In genomic region chr7:99143853-99144672, GRCh38 we compare ENCODE assay signal across 8 cellular contexts. TPM values are rescaled to one million over a fixed set of nuclear protein-coding genes. Genes with fewer than 3 reads are reported as not detected.
A peak's percentile ranks its signal among the peaks of the same experiment; 100 is the strongest.
DNase-seq lines count a peak whose midpoint lies in the region; ATAC-seq, FAIRE-seq and TF ChIP-seq lines count a peak whose summit lies in the region.

TSS of gene SMURF1 (minus strand) at chr7:99144108. CDS start at chr7:99143780, 328 bp downstream.

- H3K56ac ChIP-seq in H1 (replicated peaks; ENCODE audit: insufficient read length, low read depth, low read length) (peak within 1 kb of the TSS; percentile 70), mesendoderm (ENCODE audit: low read length) (peak within 1 kb of the TSS; percentile 98)

- H2BK20ac ChIP-seq in H1 (ENCODE audit: low read length): no peak within 1 kb of the TSS

- H3K4me3 ChIP-seq in H1 (ENCODE audit: extremely low read depth in 1 of 4, insufficient read depth in 2 of 4, low read depth in 3 of 4, low read length in 4 of 4): peak within 1 kb of the TSS; percentile 67 to 85 (median 72)
- H3K4me3 ChIP-seq in mesendoderm (ENCODE audit: low read length): peak within 1 kb of the TSS; percentile 69

- TF ChIP-seq CTCF in H1 (IDR thresholded peaks at IDR 0.05; ENCODE audit: control extremely low read depth in 1 of 3, insufficient read depth in 1 of 3, low read depth in 1 of 3, low read length in 3 of 3): no peak

- H3K9ac ChIP-seq in H1 (replicated peaks in 1 of 4; ENCODE audit: extremely low read depth in 1 of 4, low read depth in 3 of 4, low read length in 3 of 4) (peak within 1 kb of the TSS; percentile 58 to 97 (median 74)), mesendoderm (ENCODE audit: low read length) (peak within 1 kb of the TSS; percentile 96)

- H3K18ac ChIP-seq in H1 (ENCODE audit: extremely low read depth, low read length) (peak within 1 kb of the TSS; percentile 88), mesendoderm (ENCODE audit: low read length) (peak within 1 kb of the TSS; percentile 100)

- no peak for FAIRE-seq in H1 (lab: Jason Lieb, UNC)

- H4K91ac ChIP-seq in H1 (replicated peaks; ENCODE audit: insufficient read length, low read length): peak within 1 kb of the TSS; percentile 44

- H2AK5ac ChIP-seq in H1 (ENCODE audit: low read depth, low read length): no peak within 1 kb of the TSS
- H2AK5ac ChIP-seq in mesendoderm (ENCODE audit: low read length): no peak within 1 kb of the TSS

- TF ChIP-seq RAD21 in H1 (IDR thresholded peaks at IDR 0.05 in 1 of 2, conservative IDR thresholded peaks at IDR 0.05 in 1 of 2; ENCODE audit: low read depth in 2 of 2, low read length in 2 of 2): no peak

- peaks cover 3 to 32% of the 10 kb centered on the region in 2 experiments; a peak in 3 of 4 replicates for H3K79me2 ChIP-seq in H1 (ENCODE audit: control insufficient read depth in 1 of 2, insufficient read depth in 2 of 2, low read length in 2 of 2)
- peaks cover 21% of the 10 kb centered on the region for H3K79me2 ChIP-seq in mesendoderm (ENCODE audit: control insufficient read depth, insufficient read depth, low read length)

- H3K23me2 ChIP-seq in H1 (ENCODE audit: low read depth, low read length): peaks cover 8% of the 10 kb centered on the region; the same call in 1 of the 2 replicates

- H3K4me1 ChIP-seq in H1 (replicated peaks in 1 of 4; ENCODE audit: control insufficient read depth in 3 of 4, insufficient read depth in 4 of 4, low read length in 3 of 4): peaks cover 0 to 7% (median 1%) of the 10 kb centered on the region in 4 experiments; a peak in 3 of 7 replicates
- H3K4me1 ChIP-seq in mesendoderm (ENCODE audit: control insufficient read depth, low read depth, low read length): peaks cover 2% of the 10 kb centered on the region

- POLR2A ChIA-PET in activated CD8-positive, alpha-beta memory T cell treated with anti-CD3 and anti-CD28 coated beads for 36 hours (lab: Charles Lee): no interaction called here
- POLR2A ChIA-PET in H1 (lab: Charles Lee; ENCODE audit: partially characterized antibody): interaction anchor here (0.6 to 1.6 kb wide), 11 partner anchors 12 to 230 kb away, joined by 3 to 6 read pairs (median 3); no protein-coding TSS in a partner anchor

- no peak within 1 kb of the TSS; the same call in 1 of the 2 replicates for H4K8ac ChIP-seq in H1 (ENCODE audit: extremely low read depth, insufficient read depth, low read length)
- H4K8ac ChIP-seq in mesendoderm (ENCODE audit: low read depth, low read length): no peak within 1 kb of the TSS

- H2BK5ac ChIP-seq in H1 (ENCODE audit: low read depth, low read length): peak within 1 kb of the TSS; percentile 83
- no peak within 1 kb of the TSS for H2BK5ac ChIP-seq in mesendoderm (ENCODE audit: low read length)

- no peaks in the 10 kb centered on the region for H3K27me3 ChIP-seq in H1 (replicated peaks in 1 of 4; ENCODE audit: control insufficient read depth in 3 of 4, extremely low read depth in 1 of 4, insufficient read depth in 3 of 4, low read length in 3 of 4)
- no peaks in the 10 kb centered on the region for H3K27me3 ChIP-seq in mesendoderm (ENCODE audit: insufficient read depth, low read length, poor library complexity)

- TF ChIP-seq POLR2A in H1 (IDR thresholded peaks at IDR 0.05; ENCODE audit: control extremely low read depth in 1 of 2, low read depth in 2 of 2, low read length in 2 of 2): peak in 1 of 2 experiments; percentile 4

- peak within 1 kb of the TSS; percentile 37; the same call in 1 of the 2 replicates for H2AFZ ChIP-seq in H1 (ENCODE audit: low read length)

- no peaks in the 10 kb centered on the region for H3K9me3 ChIP-seq in H1 (ENCODE audit: insufficient read depth in 2 of 2, low read depth in 1 of 2, low read length in 1 of 2)

- peaks cover 0 to 2% of the 10 kb centered on the region in 2 experiments for H4K20me1 ChIP-seq in H1 (replicated peaks in 1 of 2; ENCODE audit: control insufficient read depth in 1 of 2, insufficient read depth in 2 of 2, low read length in 2 of 2)

- H3K4ac ChIP-seq in H1 (replicated peaks; ENCODE audit: insufficient read length, low read depth, low read length): peak within 1 kb of the TSS; percentile 87
- peak within 1 kb of the TSS; percentile 99 for H3K4ac ChIP-seq in mesendoderm (ENCODE audit: low read depth, low read length)

- CTCF ChIA-PET in activated CD8-positive, alpha-beta memory T cell treated with anti-CD3 and anti-CD28 coated beads for 36 hours (lab: Charles Lee): no interaction called here
- CTCF ChIA-PET in H1 (lab: Charles Lee; ENCODE audit: partially characterized antibody): interaction anchor here (0.7 to 1.6 kb wide), 8 partner anchors 16 to 266 kb away, joined by 3 to 4 read pairs (median 3); partner anchors contain the start of gene TRRAP

- H2BK15ac ChIP-seq in H1 (ENCODE audit: low read length) (no peak within 1 kb of the TSS), mesendoderm (replicated peaks; ENCODE audit: low read depth) (no peak within 1 kb of the TSS)

- no peak within 1 kb of the TSS for H3K23ac ChIP-seq in H1 (ENCODE audit: insufficient read length)
- peak within 1 kb of the TSS; percentile 89 for H3K23ac ChIP-seq in mesendoderm (ENCODE audit: low read length)

- H3K14ac ChIP-seq in H1 (ENCODE audit: insufficient read length): no peak within 1 kb of the TSS

- peak within 1 kb of the TSS; percentile 65 for H3K27ac ChIP-seq in H1 (ENCODE audit: low read depth, low read length)
- H3K27ac ChIP-seq in mesendoderm (ENCODE audit: low read depth, low read length): peak within 1 kb of the TSS; percentile 95

- TF ChIP-seq EP300 in H1 (IDR thresholded peaks at IDR 0.05; ENCODE audit: borderline replicate concordance in 1 of 2, low read depth in 2 of 2, low read length in 2 of 2): no peak

- peak; percentile 75 for ATAC-seq in GM18861 (IDR thresholded peaks at IDR 0.05; ENCODE audit: unreplicated experiment)
- peak; percentile 80 for ATAC-seq in HG03097 (IDR thresholded peaks at IDR 0.05; ENCODE audit: low FRiP score, unreplicated experiment)

- H2BK120ac ChIP-seq in H1 (replicated peaks; ENCODE audit: low read depth, low read length) (no peak within 1 kb of the TSS), mesendoderm (ENCODE audit: low read depth, low read length) (peak within 1 kb of the TSS; percentile 23)

- H3K79me1 ChIP-seq in H1 (ENCODE audit: low read depth, low read length): peaks cover 3% of the 10 kb centered on the region; the same call in 1 of the 2 replicates
- H3K79me1 ChIP-seq in mesendoderm (ENCODE audit: low read length): peaks cover 2% of the 10 kb centered on the region

- H4K5ac ChIP-seq in H1 (ENCODE audit: insufficient read length, low read depth, low read length): peak within 1 kb of the TSS; percentile 85
- no peak within 1 kb of the TSS for H4K5ac ChIP-seq in mesendoderm (ENCODE audit: low read length)

- peak within 1 kb of the TSS; percentile 76 to 92 for H3K4me2 ChIP-seq in H1 (ENCODE audit: insufficient read depth in 1 of 2, low read depth in 2 of 2, low read length in 2 of 2)
- peak within 1 kb of the TSS; percentile 94 for H3K4me2 ChIP-seq in mesendoderm (ENCODE audit: low read length)

- WGBS in H1 (ENCODE audit: extremely low coverage in 1 of 2, insufficient coverage in 1 of 2, insufficient read length in 1 of 2, insufficient replicate concordance in 2 of 2, low coverage in 1 of 2, low lambda C conversion rate in 2 of 2, missing lambda C conversion rate in 1 of 2), 2 experiments: 9% methylated on average over 25 of the region's 94 CpGs; no CpG with 5 or more reads in 1 of the 2 experiments
- no CpG with 5 or more reads among the region's 94 CpGs for WGBS in mesendoderm (ENCODE audit: extremely low coverage, insufficient coverage, low lambda C conversion rate)

- DNase-seq in AG08396 (ENCODE audit: low spot score) (peak; percentile 86), NCI-H526 treated with DMSO at 0.1 percent for 48 hours (lab: John Stamatoyannopoulos, UW) (peak; percentile 53), H1 (ENCODE audit: low read depth in 1 of 2, low spot score in 2 of 2) (peak in 1 of 2 experiments; percentile 75), mesendoderm (peak; percentile 60)
- peak; percentile 42 for DNase-seq in stimulated activated CD8-positive, alpha-beta memory T cell treated with anti-CD3 and anti-CD28 coated beads, Interleukin-12 subunit alpha, Interleukin-12 subunit beta, amount 100 ng/mL, for 24 hours (ENCODE audit: extremely low read depth)

- no peak within 1 kb of the TSS for H2BK12ac ChIP-seq in H1 (ENCODE audit: low read depth, low read length)

- H3K36me3 ChIP-seq in H1 (ENCODE audit: control insufficient read depth in 2 of 4, insufficient read depth in 4 of 4, low read length in 3 of 4) (no peaks in the 10 kb centered on the region), mesendoderm (ENCODE audit: control insufficient read depth, insufficient read depth, low read length) (no peaks in the 10 kb centered on the region)

TF ChIP-seq in H1, 55 proteins besides CTCF, POLR2A, EP300 and RAD21:
- TF ChIP-seq RBBP5 (IDR thresholded peaks at IDR 0.05; ENCODE audit: borderline replicate concordance, low read depth, low read length): peak; percentile 69; the same call in 1 of the 2 replicates
- no peak for TF ChIP-seq NRF1 (IDR thresholded peaks at IDR 0.05; ENCODE audit: low read depth, low read length)
- no peak for TF ChIP-seq CBX5 (IDR thresholded peaks at IDR 0.05; ENCODE audit: low read depth, low read length)
- TF ChIP-seq TAF1 (IDR thresholded peaks at IDR 0.05; ENCODE audit: low read depth, low read length): peak; percentile 57; the same call in 1 of the 2 replicates
- TF ChIP-seq POLR2AphosphoS5 (IDR thresholded peaks at IDR 0.05; ENCODE audit: low read depth, low read length): peak; percentile 64; the same call in 1 of the 2 replicates
- TF ChIP-seq CTBP2 (IDR thresholded peaks at IDR 0.05; ENCODE audit: borderline replicate concordance, insufficient read depth, insufficient read length, low read length): no peak
- 0 out of 2 replicates have a peak, but pooled peaks have one; percentile 8 for TF ChIP-seq CREB1 (IDR thresholded peaks at IDR 0.05)
- TF ChIP-seq BACH1 (IDR thresholded peaks at IDR 0.05; ENCODE audit: low read length): peak; percentile 50
- peak; percentile 67 for TF ChIP-seq KDM4A (IDR thresholded peaks at IDR 0.05; ENCODE audit: low read depth, low read length, severe bottlenecking)
- TF ChIP-seq PHF8 (conservative IDR thresholded peaks at IDR 0.05; ENCODE audit: low read depth, low read length): peak; percentile 86

RNA-seq across cellular contexts. Expression of gene SMURF1, which starts in this region (rescaled TPM):
- 10 to 100 TPM; 14.0 to 14.4 TPM for total RNA-seq in activated CD8-positive, alpha-beta memory T cell treated with anti-CD3 and anti-CD28 coated beads for 36 hours
- 23.5 and 24.5 TPM in 2 replicates for total RNA-seq in H1 (2021; fragmentation: NEBNext Ultra II Directional; extraction: Animal tissue kit (Norgen Biotek cat#: 25700))
- 9.6 and 11.0 TPM in 2 replicates for polyA plus RNA-seq in H1 (2011; rRNA removed)
- 10.2 TPM for polyA plus RNA-seq in H1 (2011; cell fraction: cytosol; rRNA removed)
- 19.1 TPM for polyA plus RNA-seq in H1 (2011; cell fraction: nucleus; rRNA removed)
- polyA plus RNA-seq in H1 (2012, experiment 1 of 2): 15.1 to 16.5 TPM (median 15.9 TPM) in 4 replicates
- 6.2 TPM for polyA plus RNA-seq in H1 (2012, experiment 2 of 2)
- polyA plus RNA-seq in H1 (2013, experiment 1 of 2): 13.1 TPM
- polyA plus RNA-seq in H1 (2013, experiment 2 of 2): 12.0 TPM
- 12.4 and 15.7 TPM in 2 replicates for polyA minus RNA-seq in H1 (2011; rRNA and poly(A)+ RNA removed)
- 6.5 TPM for polyA minus RNA-seq in H1 (2011; cell fraction: cytosol; rRNA and poly(A)+ RNA removed)
- 16.3 TPM for polyA minus RNA-seq in H1 (2011; cell fraction: nucleus; rRNA and poly(A)+ RNA removed)
- polyA plus RNA-seq in mesendoderm (2013, experiment 1 of 2): 17.7 TPM
- polyA plus RNA-seq in mesendoderm (2013, experiment 2 of 2): 16.5 TPM
